ENCODE assay signal across 8 cellular contexts in genomic region chr11:8688414-8689362, GRCh38. TPM values are rescaled to one million over a fixed set of nuclear protein-coding genes. Genes with fewer than 3 reads are reported as not detected.
DNase-seq lines count a peak whose midpoint lies in the region; ATAC-seq, FAIRE-seq and TF ChIP-seq lines count a peak whose summit lies in the region.

No MANE protein-coding gene starts in this region.

- H3K27ac Mint-ChIP-seq in activated naive CD8-positive, alpha-beta T cell treated with anti-CD3 and anti-CD28 coated beads, Interleukin-2, amount 10 ng/mL, durations not matched to agents 7 days and 5 days = peak overlapping the region; percentile 96

- DNase-seq in GM12864 (ENCODE audit: low read depth) (peak; percentile 95), NCI-H1092 (lab: John Stamatoyannopoulos, UW) (peak; percentile 98), SKM-1 (lab: John Stamatoyannopoulos, UW; ENCODE audit: unreplicated experiment) (peak; percentile 89), Right ventricle myocardium superior (peak; percentile 96), pancreas (peak; percentile 93 to 97 (median 95)), tibial artery (peak; percentile 90 to 97)
- peak; percentile 88 for DNase-seq in activated naive CD8-positive, alpha-beta T cell treated with anti-CD3 and anti-CD28 coated beads, Interleukin-2, amount 10 ng/mL, durations not matched to agents 7 days and 5 days

- H3K4me3 ChIP-seq in GM12864 (ENCODE audit: low read depth, low read length) (peak overlapping the region; percentile 61), pancreas (peak overlapping the region; percentile 32 to 67 (median 39)), tibial artery (peak overlapping the region; percentile 57 to 60)

- H3K4me1 Mint-ChIP-seq in activated naive CD8-positive, alpha-beta T cell treated with anti-CD3 and anti-CD28 coated beads, Interleukin-2, amount 10 ng/mL, durations not matched to agents 7 days and 5 days = peaks cover 47% of the 10 kb centered on the region

- WGBS in pancreas, 2 donors = 1% methylated on average over 56 of the region's 56 CpGs

- no peak for FAIRE-seq in pancreas (lab: Jason Lieb, UNC)

- H3K9me3 Mint-ChIP-seq in activated naive CD8-positive, alpha-beta T cell treated with anti-CD3 and anti-CD28 coated beads, Interleukin-2, amount 10 ng/mL, durations not matched to agents 7 days and 5 days = no peaks in the 10 kb centered on the region

- POLR2A ChIA-PET in activated naive CD8-positive, alpha-beta T cell treated with anti-CD3 and anti-CD28 coated beads, Interleukin-2, amount 10 ng/mL, durations not matched to agents 7 days and 5 days (lab: Charles Lee) = interaction anchor here (0.7 to 1.4 kb wide), 10 partner anchors 15 to 276 kb away, joined by 3 to 9 read pairs (median 4); partner anchors contain the start of genes AKIP1 and TMEM9B

- ATAC-seq in HG02610 (IDR thresholded peaks at IDR 0.05; ENCODE audit: unreplicated experiment) (peak; percentile 93), Right ventricle myocardium superior (ENCODE audit: poor library complexity) (peak; percentile 98), pancreas (peak; percentile 96 to 98 (median 97))
- ATAC-seq in activated naive CD8-positive, alpha-beta T cell treated with anti-CD3 and anti-CD28 coated beads, Interleukin-2, amount 10 ng/mL, durations not matched to agents 7 days and 5 days (ENCODE audit: low read depth) = peak; percentile 95

- H3K9me3 ChIP-seq in pancreas = no peaks in the 10 kb centered on the region
- H3K9me3 ChIP-seq in tibial artery = no peaks in the 10 kb centered on the region

- intact Hi-C loops in Right ventricle myocardium superior (cut with DNase I) = loop anchor here (5.0 kb wide), 1 partner anchor 124 kb away; a partner anchor contains a TSS
- intact Hi-C loops in pancreas (cut with DNase I) = no loop called here
- intact Hi-C loops in tibial artery (cut with DNase I; ENCODE audit: low total_unique reads) = loop anchor here (10.0 kb wide), 1 partner anchor 276 kb away; the partner anchor contains the start of gene TMEM9B

- no peaks in the 10 kb centered on the region for H3K27me3 Mint-ChIP-seq in activated naive CD8-positive, alpha-beta T cell treated with anti-CD3 and anti-CD28 coated beads, Interleukin-2, amount 10 ng/mL, durations not matched to agents 7 days and 5 days

- peaks cover 23% of the 10 kb centered on the region for H3K36me3 Mint-ChIP-seq in activated naive CD8-positive, alpha-beta T cell treated with anti-CD3 and anti-CD28 coated beads, Interleukin-2, amount 10 ng/mL, durations not matched to agents 7 days and 5 days

- H3K4me1 ChIP-seq in pancreas (peaks cover 17 to 40% (median 21%) of the 10 kb centered on the region in 3 donors), tibial artery (peaks cover 3 to 43% (median 24%) of the 10 kb centered on the region in 4 donors)

- no peak for TF ChIP-seq CTCF in GM12864 (IDR thresholded peaks at IDR 0.05; ENCODE audit: low read depth, low read length, missing control alignments)
- no peak for TF ChIP-seq CTCF in pancreas (IDR thresholded peaks at IDR 0.05)
- peak in 1 of 2 experiments; percentile 21 for TF ChIP-seq CTCF in tibial artery (IDR thresholded peaks at IDR 0.05)

- H3K4me3 Mint-ChIP-seq in activated naive CD8-positive, alpha-beta T cell treated with anti-CD3 and anti-CD28 coated beads, Interleukin-2, amount 10 ng/mL, durations not matched to agents 7 days and 5 days = peak overlapping the region; percentile 96

- H3K36me3 ChIP-seq in pancreas = peaks cover 3 to 44% (median 24%) of the 10 kb centered on the region in 3 donors
- peaks cover 49 to 64% (median 58%) of the 10 kb centered on the region in 3 donors for H3K36me3 ChIP-seq in tibial artery

- H3K27ac ChIP-seq in pancreas (peak overlapping the region; percentile 50 to 77 (median 65)), tibial artery (peak overlapping the region; percentile 71 to 79)

- H3K27me3 ChIP-seq in pancreas (no peaks in the 10 kb centered on the region), tibial artery (no peaks in the 10 kb centered on the region)

RNA-seq across cellular contexts. Expression of gene RPL27A, which starts 6.1 kb away (rescaled TPM):
- 1,000 to 10,000 TPM in 1 of 2 experiments, 100 to 1,000 TPM in 1; 981 to 1,044 TPM for total RNA-seq in activated naive CD8-positive, alpha-beta T cell treated with anti-CD3 and anti-CD28 coated beads, Interleukin-2, amount 10 ng/mL, durations not matched to agents 7 days and 5 days
- total RNA-seq in Right ventricle myocardium superior (549 TPM), pancreas (100 to 1,000 TPM; 321 to 659 (median 517) TPM)
- 1,000 to 10,000 TPM; 1,317 to 2,393 TPM for polyA plus RNA-seq in pancreas

RNA-seq across cellular contexts. Expression of gene TRIM66, which starts 6.2 kb away (rescaled TPM):
- 10 to 100 TPM; 35.3 to 35.8 TPM for total RNA-seq in activated naive CD8-positive, alpha-beta T cell treated with anti-CD3 and anti-CD28 coated beads, Interleukin-2, amount 10 ng/mL, durations not matched to agents 7 days and 5 days
- total RNA-seq in Right ventricle myocardium superior (2.4 TPM), pancreas (10 to 100 TPM in 1 of 6 donors, 1 to 10 TPM in 5; 4.1 to 13.1 (median 9.8) TPM)
- 10 to 100 TPM in 1 of 2 donors, 1 to 10 TPM in 1; 6.1 to 12.2 TPM for polyA plus RNA-seq in pancreas

Comparison
In these comparisons a context has a peak if more than half of its experiments do, and no peak if none do; other contexts are left out.
1. Peak in every context shown above with its lines: DNase-seq, ATAC-seq, H3K4me3 ChIP-seq and H3K27ac ChIP-seq.
2. intact Hi-C loops: an anchor here in Right ventricle myocardium superior (5.0 kb wide) and tibial artery (10.0 kb wide); none called in pancreas.